21 cellular contexts compared by ENCODE assay signal in genomic region chr3:158058775-158059174, GRCh38. TPM values are rescaled to one million over a fixed set of nuclear protein-coding genes. Genes with fewer than 3 reads are reported as not detected.
A peak's percentile ranks its signal among the peaks of the same experiment; 100 is the strongest.
DNase-seq lines count a peak whose midpoint lies in the region; ATAC-seq and TF ChIP-seq lines count a peak whose summit lies in the region.
"Had no signal": no experiment of that assay in that cellular context is flagged by ENCODE, and none has a peak within 500 bp of the region (broad histone marks: within the 10 kb centered on the region; RNA-seq: fewer than 3 reads in every experiment).

No MANE protein-coding gene starts in this region.

- no peaks in the 10 kb centered on the region for H3K9me3 ChIP-seq in neural progenitor cell (ENCODE audit: low read depth)
- H3K9me3 ChIP-seq: BLaER1 treated with 17β-estradiol and CSF1 and Interleukin-3, amounts not matched to agents 10 nM and 100 nM had no signal

- H3F3A ChIP-seq in neural progenitor cell (ENCODE audit: low read depth) = no peaks in the 10 kb centered on the region

- ATAC-seq in HG03039 (IDR thresholded peaks at IDR 0.05; ENCODE audit: unreplicated experiment) (no peak), GM21390 (IDR thresholded peaks at IDR 0.05; ENCODE audit: unreplicated experiment) (no peak)
- ATAC-seq: naive thymus-derived CD8-positive, alpha-beta T cell; WTC11 had no signal

- no peaks in the 10 kb centered on the region for H3K27me3 ChIP-seq in neural progenitor cell
- H3K27me3 ChIP-seq: BLaER1 treated with 17β-estradiol and CSF1 and Interleukin-3, amounts not matched to agents 10 nM and 100 nM had no signal

- no peaks in the 10 kb centered on the region for H3K9me3 Mint-ChIP-seq in neural progenitor cell
- H3K9me3 Mint-ChIP-seq in activated T-helper 2 cell treated with anti-CD3 and anti-CD28 coated beads, Interferon-gamma antibody, Interleukin-2, Interleukin-4, amounts not matched to agents 10 μg/mL and 5 μg/mL and 100 μg/mL, durations not matched to agents 14 hours and 24 hours and 36 hours = no peaks in the 10 kb centered on the region
- H3K9me3 Mint-ChIP-seq: activated naive CD4-positive, alpha-beta T cell treated with anti-CD3 and anti-CD28 coated beads for 36 hours; central memory CD8-positive, alpha-beta T cell; T-helper 2 cell treated with Interferon-gamma antibody and Interleukin-4, amounts not matched to agents 5 μg/mL and 100 μg/mL, for 36 hours had no signal

- H3K27ac ChIP-seq in neural progenitor cell = no peak overlapping the region
- H3K27ac ChIP-seq: BLaER1 treated with 17β-estradiol and CSF1 and Interleukin-3, amounts not matched to agents 10 nM and 100 nM; SK-N-MC had no signal

- H3K4me1 Mint-ChIP-seq in neural progenitor cell = no peaks in the 10 kb centered on the region
- H3K4me1 Mint-ChIP-seq in activated T-helper 2 cell treated with anti-CD3 and anti-CD28 coated beads, Interferon-gamma antibody, Interleukin-2, Interleukin-4, amounts not matched to agents 10 μg/mL and 5 μg/mL and 100 μg/mL, durations not matched to agents 14 hours and 24 hours and 36 hours (ENCODE audit: low read depth) = no peaks in the 10 kb centered on the region
- H3K4me1 Mint-ChIP-seq: central memory CD8-positive, alpha-beta T cell; naive thymus-derived CD8-positive, alpha-beta T cell; WTC11 had no signal

- H3K4me1 ChIP-seq in neural progenitor cell = no peaks in the 10 kb centered on the region
- H3K4me1 ChIP-seq: BLaER1 treated with 17β-estradiol and CSF1 and Interleukin-3, amounts not matched to agents 10 nM and 100 nM had no signal

- H3K4me3 Mint-ChIP-seq in neural progenitor cell = no peak overlapping the region
- H3K4me3 Mint-ChIP-seq in activated T-helper 2 cell treated with anti-CD3 and anti-CD28 coated beads, Interferon-gamma antibody, Interleukin-2, Interleukin-4, amounts not matched to agents 10 μg/mL and 5 μg/mL and 100 μg/mL, durations not matched to agents 14 hours and 24 hours and 36 hours (ENCODE audit: low read depth) = no peak overlapping the region
- H3K4me3 Mint-ChIP-seq: activated naive CD4-positive, alpha-beta T cell treated with anti-CD3 and anti-CD28 coated beads for 36 hours; central memory CD8-positive, alpha-beta T cell; naive thymus-derived CD8-positive, alpha-beta T cell; T-helper 2 cell treated with Interferon-gamma antibody and Interleukin-4, amounts not matched to agents 5 μg/mL and 100 μg/mL, for 36 hours; WTC11 had no signal

- TF ChIP-seq CTCF in neural progenitor cell (IDR thresholded peaks at IDR 0.05) = no peak

- intact Hi-C loops in activated T-helper 2 cell treated with anti-CD3 and anti-CD28 coated beads, Interferon-gamma antibody, Interleukin-2, Interleukin-4, amounts not matched to agents 10 μg/mL and 5 μg/mL and 100 μg/mL, durations not matched to agents 14 hours and 24 hours and 36 hours (cut with micrococcal nuclease) = no loop called here

- H3K27ac Mint-ChIP-seq in neural progenitor cell = no peak overlapping the region
- H3K27ac Mint-ChIP-seq in activated T-helper 2 cell treated with anti-CD3 and anti-CD28 coated beads, Interferon-gamma antibody, Interleukin-2, Interleukin-4, amounts not matched to agents 10 μg/mL and 5 μg/mL and 100 μg/mL, durations not matched to agents 14 hours and 24 hours and 36 hours = no peak overlapping the region
- H3K27ac Mint-ChIP-seq: activated naive CD4-positive, alpha-beta T cell treated with anti-CD3 and anti-CD28 coated beads for 36 hours; naive thymus-derived CD8-positive, alpha-beta T cell; T-helper 2 cell treated with Interferon-gamma antibody and Interleukin-4, amounts not matched to agents 5 μg/mL and 100 μg/mL, for 36 hours; WTC11 had no signal

- peaks cover 2% of the 10 kb centered on the region for H3K36me3 ChIP-seq in neural progenitor cell
- H3K36me3 ChIP-seq: BLaER1 treated with 17β-estradiol and CSF1 and Interleukin-3, amounts not matched to agents 10 nM and 100 nM had no signal

- no peaks in the 10 kb centered on the region for H3K36me3 Mint-ChIP-seq in neural progenitor cell
- no peaks in the 10 kb centered on the region for H3K36me3 Mint-ChIP-seq in activated T-helper 2 cell treated with anti-CD3 and anti-CD28 coated beads, Interferon-gamma antibody, Interleukin-2, Interleukin-4, amounts not matched to agents 10 μg/mL and 5 μg/mL and 100 μg/mL, durations not matched to agents 14 hours and 24 hours and 36 hours (ENCODE audit: low read depth)
- H3K36me3 Mint-ChIP-seq: naive thymus-derived CD8-positive, alpha-beta T cell; WTC11 had no signal

- H3K9ac ChIP-seq in neural progenitor cell = no peak overlapping the region
- H3K9ac ChIP-seq: BLaER1 treated with 17β-estradiol and CSF1 and Interleukin-3, amounts not matched to agents 10 nM and 100 nM had no signal

- no peaks in the 10 kb centered on the region for H3K79me2 ChIP-seq in neural progenitor cell (ENCODE audit: low read depth)

- no peaks in the 10 kb centered on the region for H3K27me3 Mint-ChIP-seq in neural progenitor cell (ENCODE audit: insufficient read depth, low read depth)
- no peaks in the 10 kb centered on the region for H3K27me3 Mint-ChIP-seq in activated T-helper 2 cell treated with anti-CD3 and anti-CD28 coated beads, Interferon-gamma antibody, Interleukin-2, Interleukin-4, amounts not matched to agents 10 μg/mL and 5 μg/mL and 100 μg/mL, durations not matched to agents 14 hours and 24 hours and 36 hours (ENCODE audit: low read depth)

- no peak overlapping the region for H3K4me3 ChIP-seq in neural progenitor cell
- H3K4me3 ChIP-seq: BLaER1 treated with 17β-estradiol and CSF1 and Interleukin-3, amounts not matched to agents 10 nM and 100 nM; SK-N-MC had no signal

- DNase-seq in NCI-H1436 (lab: John Stamatoyannopoulos, UW) = peak; percentile 43
- DNase-seq in NCI-H1436 treated with DMSO at 0.1 percent for 48 hours (lab: John Stamatoyannopoulos, UW) = no peak
- peak; percentile 36 for DNase-seq in NCI-H2081 treated with DMSO at 0.1 percent for 48 hours (lab: John Stamatoyannopoulos, UW)
- DNase-seq in NCI-H82 (lab: John Stamatoyannopoulos, UW) = peak; percentile 99
- DNase-seq in neural progenitor cell (ENCODE audit: low spot score) = peak; percentile 1
- DNase-seq in activated T-helper 2 cell treated with anti-CD3 and anti-CD28 coated beads, Interferon-gamma antibody, Interleukin-2, Interleukin-4, amounts not matched to agents 10 μg/mL and 5 μg/mL and 100 μg/mL, durations not matched to agents 14 hours and 24 hours and 36 hours (ENCODE audit: low spot score) = no peak
- DNase-seq: activated CD4-positive, alpha-beta T cell treated with anti-CD3 and anti-CD28 coated beads, Interleukin-2, amount 50 U/mL, for 48 hours; activated naive CD4-positive, alpha-beta T cell treated with anti-CD3 and anti-CD28 coated beads for 36 hours; activated T-cell treated with anti-CD3 and anti-CD28 coated beads for 4 hours; DMS53; mesendoderm; naive thymus-derived CD8-positive, alpha-beta T cell; posterior cingulate gyrus; stimulated activated CD4-positive, alpha-beta T cell treated with anti-CD3 and anti-CD28 coated beads, Interleukin-4, amount 100 ng/mL, for 1 hour had no signal

- H3K4me2 ChIP-seq in neural progenitor cell = no peak overlapping the region
- H3K4me2 ChIP-seq: BLaER1 treated with 17β-estradiol and CSF1 and Interleukin-3, amounts not matched to agents 10 nM and 100 nM had no signal

- no peaks in the 10 kb centered on the region for H4K20me1 ChIP-seq in neural progenitor cell (ENCODE audit: low read depth)
- H4K20me1 ChIP-seq: BLaER1 treated with 17β-estradiol and CSF1 and Interleukin-3, amounts not matched to agents 10 nM and 100 nM had no signal

- no peak overlapping the region for H2AFZ ChIP-seq in neural progenitor cell (replicated peaks)

RNA-seq across cellular contexts. Expression of gene SHOX2, which starts 47.4 kb away (rescaled TPM):
- not detected in 2 replicates for total RNA-seq in neural progenitor cell (ENCODE audit: low replicate concordance)
- not detected in 2 replicates for total RNA-seq in activated T-helper 2 cell treated with anti-CD3 and anti-CD28 coated beads, Interferon-gamma antibody, Interleukin-2, Interleukin-4, amounts not matched to agents 10 μg/mL and 5 μg/mL and 100 μg/mL, durations not matched to agents 14 hours and 24 hours and 36 hours
- total RNA-seq: activated naive CD4-positive, alpha-beta T cell treated with anti-CD3 and anti-CD28 coated beads for 36 hours; naive thymus-derived CD8-positive, alpha-beta T cell had no signal

RNA-seq across cellular contexts. Expression of gene RSRC1, which starts 51.1 kb away (rescaled TPM):
- total RNA-seq in neural progenitor cell (ENCODE audit: low replicate concordance) = 48.6 and 80.5 TPM in 2 replicates
- 46.5 and 46.9 TPM in 2 replicates for total RNA-seq in activated T-helper 2 cell treated with anti-CD3 and anti-CD28 coated beads, Interferon-gamma antibody, Interleukin-2, Interleukin-4, amounts not matched to agents 10 μg/mL and 5 μg/mL and 100 μg/mL, durations not matched to agents 14 hours and 24 hours and 36 hours

Comparison
In these comparisons a context has a peak if more than half of its experiments do, and no peak if none do; other contexts are left out.
1. DNase-seq: peak in NCI-H1436 (single experiment), NCI-H2081 treated with DMSO at 0.1 percent for 48 hours (single experiment), NCI-H82 (single experiment) and neural progenitor cell (single experiment); none in NCI-H1436 treated with DMSO at 0.1 percent for 48 hours (single experiment) and activated T-helper 2 cell treated with anti-CD3 and anti-CD28 coated beads, Interferon-gamma antibody, Interleukin-2, Interleukin-4, amounts not matched to agents 10 μg/mL and 5 μg/mL and 100 μg/mL, durations not matched to agents 14 hours and 24 hours and 36 hours (single experiment).